ENCODE assay signal across 7 cellular contexts in the genomic region with DNA sequence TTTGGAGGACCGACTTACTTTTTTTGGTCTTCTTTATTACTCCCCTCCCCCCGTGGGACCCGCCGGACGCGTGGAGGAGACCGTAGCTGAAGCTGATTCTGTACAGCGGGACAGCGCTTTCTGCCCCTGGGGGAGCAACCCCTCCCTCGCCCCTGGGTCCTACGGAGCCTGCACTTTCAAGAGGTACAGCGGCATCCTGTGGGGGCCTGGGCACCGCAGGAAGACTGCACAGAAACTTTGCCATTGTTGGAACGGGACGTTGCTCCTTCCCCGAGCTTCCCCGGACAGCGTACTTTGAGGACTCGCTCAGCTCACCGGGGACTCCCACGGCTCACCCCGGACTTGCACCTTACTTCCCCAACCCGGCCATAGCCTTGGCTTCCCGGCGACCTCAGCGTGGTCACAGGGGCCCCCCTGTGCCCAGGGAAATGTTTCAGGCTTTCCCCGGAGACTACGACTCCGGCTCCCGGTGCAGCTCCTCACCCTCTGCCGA. TPM values are rescaled to one million over a fixed set of nuclear protein-coding genes. Genes with fewer than 3 reads are reported as not detected.
DNase-seq lines count a peak whose midpoint lies in the region; ATAC-seq and TF ChIP-seq lines count a peak whose summit lies in the region.

No MANE protein-coding gene starts in this region.

- H3K4me2 ChIP-seq in H9 (ENCODE audit: insufficient read depth, insufficient read length, low read length) = peak overlapping the region; percentile 84

- DNase-seq in H9 = no peak
- DNase-seq in T-cell = peak in 28 of 34 experiments; percentile 28 to 68 (median 48)
- DNase-seq in choroid plexus epithelial cell (ENCODE audit: low read depth) = peak; percentile 42
- peak; percentile 65 to 89 for DNase-seq in aorta
- DNase-seq in GM20000 (ENCODE audit: low spot score) = no peak

- no peaks in the 10 kb centered on the region for H3K9me3 ChIP-seq in H9 (ENCODE audit: control insufficient read depth, low read depth, low read length)
- no peaks in the 10 kb centered on the region for H3K9me3 ChIP-seq in mucosa of rectum (ENCODE audit: control insufficient read depth in 2 of 2, low read length in 2 of 2)
- no peaks in the 10 kb centered on the region for H3K9me3 ChIP-seq in aorta (ENCODE audit: control insufficient read depth, low read length)

- H4K20me1 ChIP-seq in H9 (ENCODE audit: control insufficient read depth, insufficient read depth, insufficient read length) = no peaks in the 10 kb centered on the region

- H3K36me3 ChIP-seq in mucosa of rectum (ENCODE audit: control insufficient read depth in 2 of 2, insufficient read depth in 2 of 2, low read length in 2 of 2) (no peaks in the 10 kb centered on the region), aorta (ENCODE audit: control insufficient read depth in 1 of 2, insufficient read depth in 2 of 2, low read length in 1 of 2) (no peaks in the 10 kb centered on the region)

- POLR2A ChIA-PET in T-cell (lab: Charles Lee) = interaction anchor here (0.5 to 3.4 kb wide), 11 partner anchors 10 to 418 kb away, joined by 3 to 59 read pairs (median 9); a partner anchor contains a TSS

- no peaks in the 10 kb centered on the region for H3K79me2 ChIP-seq in H9 (ENCODE audit: insufficient read depth, low read length)

- CTCF ChIA-PET in T-cell (lab: Charles Lee) = interaction anchor here in 1 of 2 donors (0.7 to 4.8 kb wide), 4 partner anchors 11 to 29 kb away, joined by 5 to 31 read pairs (median 15); no protein-coding TSS in a partner anchor

- no peaks in the 10 kb centered on the region for H3K4me1 ChIP-seq in H9 (ENCODE audit: insufficient read depth, low read length)
- peaks cover 28 to 31% of the 10 kb centered on the region in 2 donors for H3K4me1 ChIP-seq in mucosa of rectum (ENCODE audit: control insufficient read depth in 2 of 2, insufficient read depth in 2 of 2, low read length in 2 of 2)
- no peaks in the 10 kb centered on the region for H3K4me1 ChIP-seq in aorta (ENCODE audit: control insufficient read depth in 1 of 2, insufficient read depth in 2 of 2, low read length in 2 of 2)

- H3T11ph ChIP-seq in H9 (ENCODE audit: low read length) = no peak overlapping the region

- peaks cover 19% of the 10 kb centered on the region for H3K23me2 ChIP-seq in H9 (ENCODE audit: insufficient read length, low read depth, low read length, poor library complexity, severe bottlenecking)

- H3K4ac ChIP-seq in H9 (ENCODE audit: low read depth, low read length) = no peak overlapping the region

- H3K4me1 Mint-ChIP-seq in H9 (peaks cover 22 to 50% of the 10 kb centered on the region in 2 experiments), T-cell (peaks cover 33 to 42% (median 33%) of the 10 kb centered on the region in 3 donors)

- peak overlapping the region; percentile 89 for H3K18ac ChIP-seq in H9 (ENCODE audit: insufficient read length, low read depth, low read length)

- no peak overlapping the region for H3K23ac ChIP-seq in H9 (ENCODE audit: insufficient read length, low read depth, low read length)

- no peak overlapping the region for H2BK5ac ChIP-seq in H9 (ENCODE audit: insufficient read length, low read length)

- H3K27me3 ChIP-seq in H9 (ENCODE audit: insufficient read depth, low read length) (no peaks in the 10 kb centered on the region; the same call in 1 of the 2 replicates), mucosa of rectum (ENCODE audit: control insufficient read depth in 2 of 2, insufficient read depth in 2 of 2, low read length in 2 of 2) (peaks cover 3 to 12% of the 10 kb centered on the region in 2 donors), aorta (ENCODE audit: control insufficient read depth in 1 of 2, insufficient read depth in 2 of 2, low read length in 1 of 2) (no peaks in the 10 kb centered on the region)

- H2AFZ ChIP-seq in H9 (ENCODE audit: low read length) = no peak overlapping the region

- H3K56ac ChIP-seq in H9 (ENCODE audit: insufficient read length, low read depth, low read length) = no peak overlapping the region

- H2BK20ac ChIP-seq in H9 (ENCODE audit: low read depth, low read length, poor library complexity, severe bottlenecking) = no peak overlapping the region

- H3K27ac Mint-ChIP-seq in H9 (peak overlapping the region in 2 of 3 experiments; percentile 81 to 98; a peak in 5 of 7 replicates), T-cell (peak overlapping the region; percentile 93 to 97)

- no peaks in the 10 kb centered on the region; a peak in 1 of 5 replicates for H3K9me3 Mint-ChIP-seq in H9
- no peaks in the 10 kb centered on the region for H3K9me3 Mint-ChIP-seq in T-cell

- H4K8ac ChIP-seq in H9 (replicated peaks; ENCODE audit: insufficient read length, low read depth, low read length) = no peak overlapping the region

- H2BK15ac ChIP-seq in H9 (ENCODE audit: low read depth, low read length) = no peak overlapping the region

- H2BK120ac ChIP-seq in H9 (ENCODE audit: low read depth, low read length, poor library complexity, severe bottlenecking) = peak overlapping the region; percentile 78

- H3K14ac ChIP-seq in H9 (ENCODE audit: insufficient read depth, low read length) = peak overlapping the region; percentile 89

- H3K4me3 Mint-ChIP-seq in H9 (peak overlapping the region; percentile 80 to 92), T-cell (peak overlapping the region; percentile 89 to 95 (median 89))

- H4K91ac ChIP-seq in H9 (ENCODE audit: insufficient read length, low read depth, low read length) = no peak overlapping the region

- H3K9ac ChIP-seq in H9 (ENCODE audit: extremely low read depth, insufficient read length, low read length) = peak overlapping the region; percentile 45
- peak overlapping the region; percentile 84 to 99 for H3K9ac ChIP-seq in mucosa of rectum (ENCODE audit: low read depth in 1 of 2, low read length in 2 of 2)

- H3K27ac ChIP-seq in H9 (ENCODE audit: insufficient read length, low read depth, low read length) (no peak overlapping the region), mucosa of rectum (ENCODE audit: low read depth in 2 of 2, low read length in 2 of 2) (peak overlapping the region; percentile 95 to 99), aorta (ENCODE audit: low read depth in 1 of 2, low read length in 2 of 2) (peak overlapping the region in 1 of 2 donors; percentile 43)

- peaks cover 24% of the 10 kb centered on the region for H3K27me3 Mint-ChIP-seq in H9 (ENCODE audit: low read depth)
- peaks cover 7 to 12% of the 10 kb centered on the region in 2 donors for H3K27me3 Mint-ChIP-seq in T-cell

- H2AK5ac ChIP-seq in H9 (ENCODE audit: insufficient read length, low read length) = no peak overlapping the region

- peak overlapping the region; percentile 92 for H3K4me3 ChIP-seq in choroid plexus epithelial cell (ENCODE audit: low read depth, low read length)
- peak overlapping the region; percentile 99 for H3K4me3 ChIP-seq in mucosa of rectum (ENCODE audit: low read length in 2 of 2)
- H3K4me3 ChIP-seq in aorta (ENCODE audit: low read length in 2 of 2) = peak overlapping the region; percentile 19 to 35

- ATAC-seq in T-cell (replicated peaks in 1 of 4) (peak in 2 of 4 experiments; percentile 2), aorta (ENCODE audit: low FRiP score) (peak; percentile 26), GM18870 (IDR thresholded peaks at IDR 0.05; ENCODE audit: unreplicated experiment) (no peak)

- intact Hi-C loops in aorta (cut with DNase I) = no loop called here

- no peaks in the 10 kb centered on the region for H3K79me1 ChIP-seq in H9 (ENCODE audit: insufficient read depth, low read depth, low read length, poor library complexity, severe bottlenecking)

- no peak for TF ChIP-seq CTCF in H9 (conservative IDR thresholded peaks at IDR 0.05)
- TF ChIP-seq CTCF in choroid plexus epithelial cell (conservative IDR thresholded peaks at IDR 0.05; ENCODE audit: low read depth, low read length) = peak; percentile 21
- TF ChIP-seq CTCF in GM20000 (IDR thresholded peaks at IDR 0.05; ENCODE audit: extremely low read depth, missing control alignments) = no peak

- no peak overlapping the region for H2BK12ac ChIP-seq in H9 (ENCODE audit: insufficient read length, low read depth, low read length)

- H3K36me3 Mint-ChIP-seq in H9 (ENCODE audit: insufficient read depth in 1 of 3, low read depth in 3 of 3) = peaks cover 0 to 11% (median 0%) of the 10 kb centered on the region in 3 experiments; a peak in 1 of 7 replicates
- H3K36me3 Mint-ChIP-seq in T-cell = peaks cover 24% of the 10 kb centered on the region

- no peak overlapping the region for H4K5ac ChIP-seq in H9 (ENCODE audit: insufficient read length, low read depth, low read length)

- no CpG with 5 or more reads among the region's 31 CpGs for WGBS in H9 (ENCODE audit: extremely low coverage, insufficient read length, low lambda C conversion rate)
- WGBS in aorta, 2 donors = 0% methylated on average over 31 of the region's 31 CpGs

RNA-seq across cellular contexts. Expression of a gene that starts 0.4 kb away (rescaled TPM):
- total RNA-seq in H9 (2021) (1.7 and 2.5 TPM in 2 replicates), T-cell (1,000 to 10,000 TPM in 1 of 5 donors, 100 to 1,000 TPM in 1, 10 to 100 TPM in 1, 1 to 10 TPM in 2; 6.7 to 1,173 (median 10.4) TPM), aorta (100 to 1,000 TPM in 1 of 2 donors, 1 to 10 TPM in 1; 3.1 to 754 TPM)
- polyA plus RNA-seq in aorta = 100 to 1,000 TPM in 1 of 2 donors, 10 to 100 TPM in 1; 18.4 to 105 TPM

RNA-seq across cellular contexts. Expression of a gene that starts 28.6 kb away (rescaled TPM):
- 18.9 and 20.1 TPM in 2 replicates for total RNA-seq in H9 (2021)
- 1 to 10 TPM; 1.7 to 2.5 (median 2.2) TPM for total RNA-seq in T-cell
- 10 to 100 TPM in 1 of 2 donors, 1 to 10 TPM in 1; 8.1 to 11.6 TPM for total RNA-seq in aorta
- polyA plus RNA-seq in aorta = 10 to 100 TPM in 1 of 2 donors, 1 to 10 TPM in 1; 7.0 to 13.1 TPM

RNA-seq across cellular contexts. Expression of a gene that starts 30.0 kb away (rescaled TPM):
- total RNA-seq in H9 (2021) = 7.7 and 8.1 TPM in 2 replicates
- 10 to 100 TPM in 2 of 5 donors, 1 to 10 TPM in 3; 5.6 to 14.6 (median 10.0) TPM for total RNA-seq in T-cell
- total RNA-seq in aorta = 1 to 10 TPM in 1 of 2 donors, under 1 TPM in 1; 0.88 to 2.5 TPM
- under 1 TPM in 1 of 2 donors, not detected in 1; 0.67 TPM for polyA plus RNA-seq in aorta

RNA-seq across cellular contexts. Expression of a gene that starts 39.1 kb away (rescaled TPM):
- total RNA-seq in H9 (2021) (157 and 162 TPM in 2 replicates), T-cell (100 to 1,000 TPM in 3 of 5 donors, 10 to 100 TPM in 2; 77.4 to 113 (median 101) TPM), aorta (100 to 1,000 TPM; 119 to 192 TPM)
- polyA plus RNA-seq in aorta = 10 to 100 TPM; 56.0 to 63.2 TPM

RNA-seq across cellular contexts. Expression of a gene that starts 44.5 kb away (rescaled TPM):
- total RNA-seq in H9 (2021) (62.4 and 66.7 TPM in 2 replicates), T-cell (10 to 100 TPM; 41.7 to 55.4 (median 51.6) TPM), aorta (10 to 100 TPM; 61.4 to 69.9 TPM)
- polyA plus RNA-seq in aorta = 10 to 100 TPM; 44.5 to 81.7 TPM

Comparison
In these comparisons a context has a peak if more than half of its experiments do, and no peak if none do; other contexts are left out.
1. DNase-seq: peak in T-cell (28 of 34), choroid plexus epithelial cell (single experiment) and aorta (2 of 2); none in H9 (single experiment) and GM20000 (single experiment).
2. H3K4me3 ChIP-seq: peak in every context shown above with its lines; median percentile 99 in mucosa of rectum; 92 in choroid plexus epithelial cell; 27 in aorta.